In genomic region chr2:64338107-64338506, GRCh38 we compare ENCODE assay signal across 25 cellular contexts.
"Had no signal": no experiment of that assay in that cellular context is flagged by ENCODE, and none has a peak within 500 bp of the region (broad histone marks: within the 10 kb centered on the region; RNA-seq: fewer than 3 reads in every experiment).

No MANE protein-coding gene starts in this region.

- H3K36me3 ChIP-seq: brain microvascular endothelial cell had no signal

- H3K9me3 Mint-ChIP-seq: activated CD4-positive, alpha-beta memory T cell treated with anti-CD3 and anti-CD28 coated beads, Interleukin-2, amount 10 ng/mL, durations not matched to agents 7 days and 5 days; activated CD4-positive, alpha-beta T cell treated with anti-CD3 and anti-CD28 coated beads, Interleukin-2, amount 10 ng/mL, durations not matched to agents 7 days and 5 days; activated naive CD4-positive, alpha-beta T cell treated with anti-CD3 and anti-CD28 coated beads, Interleukin-2, amount 10 ng/mL, durations not matched to agents 7 days and 5 days; activated naive CD4-positive, alpha-beta T cell treated with anti-CD3 and anti-CD28 coated beads, Interleukin-2, amount 50 U/mL, for 72 hours; activated T-cell treated with anti-CD3 and anti-CD28 coated beads, Interleukin-2, amount 50 U/mL, for 24 hours; activated T-cell treated with anti-CD3 and anti-CD28 coated beads, Interleukin-2, amount 50 U/mL, for 72 hours; central memory CD8-positive, alpha-beta T cell; effector memory CD8-positive, alpha-beta T cell; T-helper 2 cell treated with Interferon-gamma antibody and Interleukin-4, amounts not matched to agents 5 μg/mL and 100 μg/mL, for 36 hours had no signal

- H3K4me3 Mint-ChIP-seq: activated CD4-positive, alpha-beta memory T cell treated with anti-CD3 and anti-CD28 coated beads, Interleukin-2, amount 10 ng/mL, durations not matched to agents 7 days and 5 days; activated CD4-positive, alpha-beta T cell treated with anti-CD3 and anti-CD28 coated beads, Interleukin-2, amount 10 ng/mL, durations not matched to agents 7 days and 5 days; activated naive CD4-positive, alpha-beta T cell treated with anti-CD3 and anti-CD28 coated beads, Interleukin-2, amount 10 ng/mL, durations not matched to agents 7 days and 5 days; activated T-cell treated with anti-CD3 and anti-CD28 coated beads, Interleukin-2, amount 50 U/mL, for 24 hours; activated T-cell treated with anti-CD3 and anti-CD28 coated beads, Interleukin-2, amount 50 U/mL, for 72 hours; central memory CD8-positive, alpha-beta T cell; effector memory CD8-positive, alpha-beta T cell; T-helper 17 cell; T-helper 2 cell treated with Interferon-gamma antibody and Interleukin-4, amounts not matched to agents 5 μg/mL and 100 μg/mL, for 36 hours; WTC11 had no signal

- DNase-seq: activated CD4-positive, alpha-beta memory T cell treated with anti-CD3 and anti-CD28 coated beads, Interleukin-2, amount 10 ng/mL, durations not matched to agents 7 days and 5 days; activated CD4-positive, alpha-beta T cell treated with anti-CD3 and anti-CD28 coated beads for 1 hour; activated CD4-positive, alpha-beta T cell treated with anti-CD3 and anti-CD28 coated beads, Interleukin-2, amount 10 ng/mL, durations not matched to agents 7 days and 5 days; activated CD4-positive, alpha-beta T cell treated with anti-CD3 and anti-CD28 coated beads, Interleukin-2, amount 50 U/mL, for 4 hours; activated CD8-positive, alpha-beta memory T cell treated with anti-CD3 and anti-CD28 coated beads, Interleukin-2, amount 50 U/mL, for 48 hours; activated gamma-delta T cell; activated naive CD4-positive, alpha-beta T cell treated with anti-CD3 and anti-CD28 coated beads, Interleukin-2, amount 10 ng/mL, durations not matched to agents 7 days and 5 days; activated T-cell treated with anti-CD3 and anti-CD28 coated beads for 4 hours; amniotic stem cell; anterior cingulate cortex; brain microvascular endothelial cell; cortex of kidney; dermis blood vessel endothelial cell; effector CD4-positive, alpha-beta T cell; effector memory CD8-positive, alpha-beta T cell; foreskin fibroblast; head of caudate nucleus; T-helper 1 cell; T-helper 17 cell had no signal

- H3K4me1 Mint-ChIP-seq: central memory CD8-positive, alpha-beta T cell; T-helper 17 cell had no signal

- ATAC-seq: T-helper 17 cell had no signal

- H3K27ac Mint-ChIP-seq: activated CD4-positive, alpha-beta memory T cell treated with anti-CD3 and anti-CD28 coated beads, Interleukin-2, amount 10 ng/mL, durations not matched to agents 7 days and 5 days; activated CD4-positive, alpha-beta T cell treated with anti-CD3 and anti-CD28 coated beads, Interleukin-2, amount 10 ng/mL, durations not matched to agents 7 days and 5 days; activated naive CD4-positive, alpha-beta T cell treated with anti-CD3 and anti-CD28 coated beads, Interleukin-2, amount 10 ng/mL, durations not matched to agents 7 days and 5 days; activated naive CD4-positive, alpha-beta T cell treated with anti-CD3 and anti-CD28 coated beads, Interleukin-2, amount 50 U/mL, for 72 hours; activated T-cell treated with anti-CD3 and anti-CD28 coated beads, Interleukin-2, amount 50 U/mL, for 24 hours; activated T-cell treated with anti-CD3 and anti-CD28 coated beads, Interleukin-2, amount 50 U/mL, for 72 hours; effector memory CD8-positive, alpha-beta T cell; T-helper 17 cell; T-helper 2 cell treated with Interferon-gamma antibody and Interleukin-4, amounts not matched to agents 5 μg/mL and 100 μg/mL, for 36 hours; WTC11 had no signal

- H3K36me3 Mint-ChIP-seq: activated naive CD4-positive, alpha-beta T cell treated with anti-CD3 and anti-CD28 coated beads, Interleukin-2, amount 10 ng/mL, durations not matched to agents 7 days and 5 days; activated naive CD4-positive, alpha-beta T cell treated with anti-CD3 and anti-CD28 coated beads, Interleukin-2, amount 50 U/mL, for 72 hours; WTC11 had no signal

- H3K27ac ChIP-seq: brain microvascular endothelial cell had no signal
